ENCODE assay signal across 8 cellular contexts in the genomic region with DNA sequence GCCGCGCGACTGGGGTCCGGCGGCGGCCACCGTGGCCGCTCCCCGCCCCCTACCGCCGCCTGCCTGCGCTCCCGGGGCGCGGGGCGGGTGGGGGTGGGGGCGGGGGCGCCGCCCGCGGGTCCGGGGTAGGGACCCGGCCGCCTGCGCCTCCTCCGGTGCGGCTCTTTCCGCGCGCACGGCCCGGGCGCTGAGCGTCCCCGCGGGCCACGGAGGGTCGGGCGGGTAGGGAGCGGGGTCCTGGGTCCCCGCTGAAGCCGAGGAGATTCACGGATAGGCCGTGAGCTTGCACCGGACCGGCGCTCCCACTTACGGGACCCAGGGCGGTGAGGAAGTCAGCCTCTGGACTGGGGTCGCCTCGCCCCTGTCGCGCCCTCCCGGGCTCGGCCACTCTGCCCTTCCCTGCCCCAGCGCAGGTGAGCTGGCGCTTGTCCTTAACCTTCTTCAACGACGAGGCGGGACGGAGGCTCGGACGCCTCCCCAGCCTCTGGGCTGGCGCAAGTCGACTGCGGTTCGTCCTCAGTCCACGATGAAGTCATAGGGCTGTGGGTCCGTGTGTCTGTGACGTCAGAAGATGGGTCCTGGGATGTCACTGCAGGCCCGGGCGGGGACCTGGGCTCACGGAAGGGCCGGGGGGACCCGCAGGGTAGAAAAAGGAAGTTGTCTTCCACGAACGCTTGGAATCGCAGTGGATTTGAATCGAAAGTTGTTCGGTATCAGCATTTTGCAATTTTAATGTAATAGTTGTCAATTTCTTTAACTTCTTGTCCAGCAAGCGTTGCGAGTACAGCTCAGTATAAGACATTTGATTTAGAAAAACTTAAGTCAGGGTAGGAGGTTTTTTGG. TPM values are rescaled to one million over a fixed set of nuclear protein-coding genes. Genes with fewer than 3 reads are reported as not detected.
DNase-seq lines count a peak whose midpoint lies in the region; ATAC-seq and TF ChIP-seq lines count a peak whose summit lies in the region.

No MANE protein-coding gene starts in this region.

- peaks cover 25% of the 10 kb centered on the region for H3K4me1 ChIP-seq in SJSA1 (replicated peaks)
- peaks cover 10 to 58% (median 15%) of the 10 kb centered on the region in 3 donors for H3K4me1 ChIP-seq in gastroesophageal sphincter
- peaks cover 16% of the 10 kb centered on the region in 2 experiments for H3K4me1 ChIP-seq in neutrophil (ENCODE audit: control insufficient read depth in 1 of 2, insufficient read depth in 1 of 2, low read depth in 1 of 2, low read length in 1 of 2)

- ATAC-seq in GM21737 (IDR thresholded peaks at IDR 0.05; ENCODE audit: unreplicated experiment) (peak; percentile 38), gastroesophageal sphincter (peak; percentile 62)

- TF ChIP-seq CTCF in gastroesophageal sphincter (IDR thresholded peaks at IDR 0.05) (no peak), neutrophil (IDR thresholded peaks at IDR 0.05) (no peak)

- 0% methylated on average over 5 to 8 of the region's 82 CpGs for WGBS in gastroesophageal sphincter (ENCODE audit: low coverage in 1 of 2), 2 donors

- no peaks in the 10 kb centered on the region for H3K27me3 Mint-ChIP-seq in activated naive CD4-positive, alpha-beta T cell treated with anti-CD3 and anti-CD28 coated beads for 36 hours (ENCODE audit: low read depth)

- peak overlapping the region; percentile 86 for H3K4me3 Mint-ChIP-seq in activated naive CD4-positive, alpha-beta T cell treated with anti-CD3 and anti-CD28 coated beads for 36 hours

- peak overlapping the region; percentile 87 for H3K4me3 ChIP-seq in SJSA1
- peak overlapping the region; percentile 81 to 97 for H3K4me3 ChIP-seq in gastroesophageal sphincter
- peak overlapping the region; percentile 71 to 94 for H3K4me3 ChIP-seq in neutrophil (ENCODE audit: low read depth in 1 of 2, low read length in 1 of 2)

- peak overlapping the region; percentile 88 for H3K27ac Mint-ChIP-seq in activated naive CD4-positive, alpha-beta T cell treated with anti-CD3 and anti-CD28 coated beads for 36 hours

- H3K36me3 Mint-ChIP-seq in activated naive CD4-positive, alpha-beta T cell treated with anti-CD3 and anti-CD28 coated beads for 36 hours (ENCODE audit: low read depth): peaks cover 5% of the 10 kb centered on the region

- CTCF ChIA-PET in activated naive CD4-positive, alpha-beta T cell treated with anti-CD3 and anti-CD28 coated beads for 36 hours (lab: Charles Lee): interaction anchor here (0.6 to 6.7 kb wide), 15 partner anchors 10 to 160 kb away, joined by 3 to 131 read pairs (median 4); no protein-coding TSS in a partner anchor

- H3K9me3 ChIP-seq in SJSA1 (replicated peaks): no peaks in the 10 kb centered on the region
- no peaks in the 10 kb centered on the region for H3K9me3 ChIP-seq in gastroesophageal sphincter
- no peaks in the 10 kb centered on the region for H3K9me3 ChIP-seq in neutrophil

- intact Hi-C loops in activated naive CD4-positive, alpha-beta T cell treated with anti-CD3 and anti-CD28 coated beads for 36 hours (cut with micrococcal nuclease): loop anchor here (1.0 to 10.0 kb wide), 17 partner anchors 31 to 846 kb away; partner anchors contain the start of genes ATG14, CGRRF1, DLGAP5 and KTN1

- H3K27me3 ChIP-seq in SJSA1 (replicated peaks): no peaks in the 10 kb centered on the region
- no peaks in the 10 kb centered on the region for H3K27me3 ChIP-seq in gastroesophageal sphincter
- H3K27me3 ChIP-seq in neutrophil: no peaks in the 10 kb centered on the region

- peak; percentile 48 to 53 for TF ChIP-seq POLR2A in gastroesophageal sphincter (IDR thresholded peaks at IDR 0.05)

- no peak for TF ChIP-seq EP300 in gastroesophageal sphincter (IDR thresholded peaks at IDR 0.05)

- peaks cover 3% of the 10 kb centered on the region; the same call in 1 of the 2 replicates for H3K36me3 ChIP-seq in SJSA1
- no peaks in the 10 kb centered on the region for H3K36me3 ChIP-seq in gastroesophageal sphincter
- no peaks in the 10 kb centered on the region for H3K36me3 ChIP-seq in neutrophil

- peaks cover 51% of the 10 kb centered on the region for H3K4me1 Mint-ChIP-seq in activated naive CD4-positive, alpha-beta T cell treated with anti-CD3 and anti-CD28 coated beads for 36 hours (ENCODE audit: low read depth)

- H3K27ac ChIP-seq in SJSA1 (peak overlapping the region; percentile 77), gastroesophageal sphincter (peak overlapping the region; percentile 55 to 95 (median 92)), neutrophil (peak overlapping the region; percentile 95), temporal lobe (ENCODE audit: low read depth, low read length) (peak overlapping the region; percentile 77)

- DNase-seq in ELF-1 (ENCODE audit: low read depth, low spot score) (peak; percentile 83), KG1 (lab: John Stamatoyannopoulos, UW) (peak; percentile 51), SJSA1 (ENCODE audit: low read depth in 1 of 2, low spot score in 2 of 2) (peak; percentile 68 to 71)
- DNase-seq in activated naive CD4-positive, alpha-beta T cell treated with anti-CD3 and anti-CD28 coated beads for 36 hours: peak; percentile 73

- no peaks in the 10 kb centered on the region for H3K9me3 Mint-ChIP-seq in activated naive CD4-positive, alpha-beta T cell treated with anti-CD3 and anti-CD28 coated beads for 36 hours

RNA-seq across cellular contexts. Expression of gene FBXO34, which starts 0.6 kb away (rescaled TPM):
- total RNA-seq in SJSA1 (2014; rRNA removed; shearing (Covaris generic)): 15.9 and 16.5 TPM in 2 replicates
- total RNA-seq in activated naive CD4-positive, alpha-beta T cell treated with anti-CD3 and anti-CD28 coated beads for 36 hours: 10 to 100 TPM; 17.4 to 17.7 TPM
- total RNA-seq in gastroesophageal sphincter: 10 to 100 TPM; 18.8 to 32.5 (median 21.8) TPM
- 29.0 TPM for total RNA-seq in temporal lobe

Comparison
In these comparisons a context has a peak if more than half of its experiments do, and no peak if none do; other contexts are left out.
1. Peak in every context shown above with its lines: DNase-seq, ATAC-seq, H3K4me3 ChIP-seq and H3K27ac ChIP-seq.